Comparison of ENCODE assay signal across 33 cellular contexts in genomic region chr20:40826699-40827098, GRCh38.
"Had no signal": no experiment of that assay in that cellular context is flagged by ENCODE, and none has a peak within 500 bp of the region (broad histone marks: within the 10 kb centered on the region; RNA-seq: fewer than 3 reads in every experiment).

No MANE protein-coding gene starts in this region.

- H3K4me3 ChIP-seq: MG63 had no signal

- H3K36me3 ChIP-seq: MG63 had no signal

- H3K9me3 ChIP-seq: MG63 had no signal

- DNase-seq: Karpas-422, Kasumi-1, MG63, MM.1S, MV-4-11, NCI-H1048, NCI-H1092, NCI-H1092 treated with DMSO at 0.1 percent for 48 hours, NCI-H1105, NCI-H1105 treated with DMSO at 0.1 percent for 48 hours, NCI-H1417, NCI-H1417 treated with DMSO at 0.1 percent for 48 hours, NCI-H1436, NCI-H1436 treated with DMSO at 0.1 percent for 48 hours, NCI-H146, NCI-H1694, NCI-H1694 treated with DMSO at 0.1 percent for 48 hours, NCI-H187, NCI-H187 treated with DMSO at 0.1 percent for 48 hours, NCI-H1930, NCI-H2029, NCI-H2029 treated with DMSO at 0.1 percent for 48 hours, NCI-H2081, NCI-H2081 treated with DMSO at 0.1 percent for 48 hours, NCI-H2107, NCI-H2171, NCI-H2171 treated with DMSO at 0.1 percent for 48 hours, NCI-H2227 treated with DMSO at 0.1 percent for 48 hours, NCI-H226, NCI-H345, NCI-H446, NCI-H446 treated with DMSO at 0.1 percent for 48 hours, NCI-H510A had no signal
